Comparison of ENCODE assay signal across 11 cellular contexts in the genomic region with DNA sequence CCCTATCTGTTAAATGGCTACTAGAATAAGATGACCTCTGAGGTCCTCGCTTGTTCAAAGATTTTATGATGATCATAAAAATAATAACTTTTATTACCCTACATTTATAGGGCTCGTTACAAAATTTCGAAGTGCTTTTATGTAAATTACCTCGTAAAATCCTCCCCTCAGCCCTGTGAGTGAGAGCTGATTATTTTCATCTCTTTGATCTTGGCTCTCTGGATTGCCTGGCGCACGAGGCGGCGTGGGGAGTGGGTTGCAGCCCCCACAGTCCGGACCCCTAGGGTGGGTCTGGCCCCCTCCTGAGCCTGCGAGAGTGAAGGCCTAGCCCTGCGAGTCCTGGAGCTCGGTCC. TPM values are rescaled to one million over a fixed set of nuclear protein-coding genes. Genes with fewer than 3 reads are reported as not detected.
A peak's percentile ranks its signal among the peaks of the same experiment; 100 is the strongest.
DNase-seq lines count a peak whose midpoint lies in the region; ATAC-seq and TF ChIP-seq lines count a peak whose summit lies in the region.
"Had no signal": no experiment of that assay in that cellular context is flagged by ENCODE, and none has a peak within 500 bp of the region (broad histone marks: within the 10 kb centered on the region; RNA-seq: fewer than 3 reads in every experiment).

No MANE protein-coding gene starts in this region.

- ATAC-seq in activated T-helper 17 cell treated with anti-CD3 and anti-CD28 coated beads, Interleukin-2, amount 50 U/mL, for 72 hours (replicated peaks): no peak
- ATAC-seq in stimulated activated naive CD8-positive, alpha-beta T cell treated with anti-CD3 and anti-CD28 coated beads, Interleukin-15, amount 100 ng/mL, for 72 hours: no peak
- no peak for ATAC-seq in HG03039 (IDR thresholded peaks at IDR 0.05; ENCODE audit: unreplicated experiment)

- no peaks in the 10 kb centered on the region for H3K36me3 ChIP-seq in iPS-20b (ENCODE audit: insufficient read depth, low read depth, low read length)
- H3K36me3 ChIP-seq: upper lobe of left lung had no signal

- H3K27me3 Mint-ChIP-seq in activated CD4-positive, alpha-beta T cell treated with anti-CD3 and anti-CD28 coated beads, Interleukin-2, amount 10 ng/mL, durations not matched to agents 24 days and 14 days: peaks cover 47% of the 10 kb centered on the region
- H3K27me3 Mint-ChIP-seq in activated T-helper 17 cell treated with anti-CD3 and anti-CD28 coated beads, Interleukin-2, amount 50 U/mL, for 72 hours: peaks cover 28% of the 10 kb centered on the region
- H3K27me3 Mint-ChIP-seq in stimulated activated naive CD8-positive, alpha-beta T cell treated with anti-CD3 and anti-CD28 coated beads, Interleukin-15, amount 100 ng/mL, for 72 hours: peaks cover 60% of the 10 kb centered on the region

- no peak overlapping the region for H3K27ac ChIP-seq in iPS-20b (ENCODE audit: low read length)

- H3K4me3 ChIP-seq in iPS-20b (ENCODE audit: low read length): peak overlapping the region; percentile 81

- H3K4me1 ChIP-seq in iPS-20b (ENCODE audit: insufficient read depth, low read length): peaks cover 9% of the 10 kb centered on the region

- peak overlapping the region; percentile 64; the same call in 1 of the 2 replicates for H3K9ac ChIP-seq in iPS-20b (ENCODE audit: low read depth, low read length)

- no peak overlapping the region for H3K27ac Mint-ChIP-seq in activated CD4-positive, alpha-beta T cell treated with anti-CD3 and anti-CD28 coated beads, Interleukin-2, amount 10 ng/mL, durations not matched to agents 24 days and 14 days
- no peak overlapping the region for H3K27ac Mint-ChIP-seq in activated T-helper 17 cell treated with anti-CD3 and anti-CD28 coated beads, Interleukin-2, amount 50 U/mL, for 72 hours
- no peak overlapping the region for H3K27ac Mint-ChIP-seq in stimulated activated naive CD8-positive, alpha-beta T cell treated with anti-CD3 and anti-CD28 coated beads, Interleukin-15, amount 100 ng/mL, for 72 hours

- H3K36me3 Mint-ChIP-seq in activated CD4-positive, alpha-beta T cell treated with anti-CD3 and anti-CD28 coated beads, Interleukin-2, amount 10 ng/mL, durations not matched to agents 24 days and 14 days (ENCODE audit: low read depth): peaks cover 3% of the 10 kb centered on the region
- no peaks in the 10 kb centered on the region for H3K36me3 Mint-ChIP-seq in activated T-helper 17 cell treated with anti-CD3 and anti-CD28 coated beads, Interleukin-2, amount 50 U/mL, for 72 hours (ENCODE audit: low read depth)

- TF ChIP-seq CTCF in GM10266 (IDR thresholded peaks at IDR 0.05; ENCODE audit: control insufficient read depth, insufficient read depth, low read depth, missing control alignments): no peak

- intact Hi-C loops in activated CD4-positive, alpha-beta T cell treated with anti-CD3 and anti-CD28 coated beads, Interleukin-2, amount 10 ng/mL, durations not matched to agents 24 days and 14 days (cut with micrococcal nuclease): no loop called here

- DNase-seq in activated CD4-positive, alpha-beta T cell treated with anti-CD3 and anti-CD28 coated beads, Interleukin-2, amount 10 ng/mL, durations not matched to agents 24 days and 14 days: no peak
- DNase-seq in activated CD4-positive, alpha-beta T cell treated with anti-CD3 and anti-CD28 coated beads for 4 hours: no peak
- no peak for DNase-seq in stimulated activated naive CD8-positive, alpha-beta T cell treated with anti-CD3 and anti-CD28 coated beads, Interleukin-15, amount 100 ng/mL, for 72 hours
- no peak for DNase-seq in GM10266 (ENCODE audit: extremely low spot score)
- DNase-seq in pons (ENCODE audit: low spot score): no peak
- DNase-seq: ACHN, cortex of kidney had no signal

- peaks cover 15% of the 10 kb centered on the region for H3K4me1 Mint-ChIP-seq in activated CD4-positive, alpha-beta T cell treated with anti-CD3 and anti-CD28 coated beads, Interleukin-2, amount 10 ng/mL, durations not matched to agents 24 days and 14 days
- no peaks in the 10 kb centered on the region for H3K4me1 Mint-ChIP-seq in activated T-helper 17 cell treated with anti-CD3 and anti-CD28 coated beads, Interleukin-2, amount 50 U/mL, for 72 hours
- peaks cover 26% of the 10 kb centered on the region for H3K4me1 Mint-ChIP-seq in stimulated activated naive CD8-positive, alpha-beta T cell treated with anti-CD3 and anti-CD28 coated beads, Interleukin-15, amount 100 ng/mL, for 72 hours

- peaks cover 62% of the 10 kb centered on the region for H3K27me3 ChIP-seq in iPS-20b (ENCODE audit: insufficient read depth, low read length)

- no peaks in the 10 kb centered on the region for H3K9me3 ChIP-seq in iPS-20b (ENCODE audit: insufficient read depth, low read depth, low read length)
- H3K9me3 ChIP-seq: upper lobe of left lung had no signal

- peak overlapping the region; percentile 79 for H3K4me3 Mint-ChIP-seq in activated CD4-positive, alpha-beta T cell treated with anti-CD3 and anti-CD28 coated beads, Interleukin-2, amount 10 ng/mL, durations not matched to agents 24 days and 14 days
- peak overlapping the region; percentile 49 for H3K4me3 Mint-ChIP-seq in activated T-helper 17 cell treated with anti-CD3 and anti-CD28 coated beads, Interleukin-2, amount 50 U/mL, for 72 hours
- H3K4me3 Mint-ChIP-seq in stimulated activated naive CD8-positive, alpha-beta T cell treated with anti-CD3 and anti-CD28 coated beads, Interleukin-15, amount 100 ng/mL, for 72 hours: peak overlapping the region; percentile 76 to 87

- no peaks in the 10 kb centered on the region for H3K9me3 Mint-ChIP-seq in activated CD4-positive, alpha-beta T cell treated with anti-CD3 and anti-CD28 coated beads, Interleukin-2, amount 10 ng/mL, durations not matched to agents 24 days and 14 days
- H3K9me3 Mint-ChIP-seq in activated T-helper 17 cell treated with anti-CD3 and anti-CD28 coated beads, Interleukin-2, amount 50 U/mL, for 72 hours: no peaks in the 10 kb centered on the region
- H3K9me3 Mint-ChIP-seq in stimulated activated naive CD8-positive, alpha-beta T cell treated with anti-CD3 and anti-CD28 coated beads, Interleukin-15, amount 100 ng/mL, for 72 hours: no peaks in the 10 kb centered on the region

RNA-seq across cellular contexts. Expression of a gene that starts 1.6 kb away (rescaled TPM):
- total RNA-seq in activated CD4-positive, alpha-beta T cell treated with anti-CD3 and anti-CD28 coated beads, Interleukin-2, amount 10 ng/mL, durations not matched to agents 24 days and 14 days: 0.42 and 0.52 TPM in 2 replicates
- total RNA-seq in activated T-helper 17 cell treated with anti-CD3 and anti-CD28 coated beads, Interleukin-2, amount 50 U/mL, for 72 hours: under 1 TPM; 0.19 to 0.26 TPM
